8 cellular contexts compared by ENCODE assay signal in genomic region chr6:3410385-3411360, GRCh38. TPM values are rescaled to one million over a fixed set of nuclear protein-coding genes. Genes with fewer than 3 reads are reported as not detected.
DNase-seq lines count a peak whose midpoint lies in the region; TF ChIP-seq lines count a peak whose summit lies in the region.

No MANE protein-coding gene starts in this region.

- H3K9ac ChIP-seq in Karpas-422 (ENCODE audit: low read length) (no peak overlapping the region), smooth muscle cell (ENCODE audit: low read depth) (no peak overlapping the region)

- peak; percentile 57 for DNase-seq in DMS 273 treated with DMSO at 0.1 percent for 48 hours (lab: John Stamatoyannopoulos, UW)
- peak; percentile 92 for DNase-seq in Karpas-422
- DNase-seq in SW480 (ENCODE audit: low spot score): peak; percentile 16
- DNase-seq in adrenal gland: peak; percentile 28 to 75 (median 60)
- peak; percentile 51 for DNase-seq in hepatic stellate cell (ENCODE audit: low spot score)
- peak; percentile 1 for DNase-seq in smooth muscle cell (lab: John Stamatoyannopoulos, UW; ENCODE audit: unreplicated experiment)
- DNase-seq in posterior vena cava (ENCODE audit: low spot score): no peak
- no peak for DNase-seq in GOT3 (lab: John Stamatoyannopoulos, UW)

- H3K9me3 ChIP-seq in Karpas-422 (ENCODE audit: low read length): no peaks in the 10 kb centered on the region
- H3K9me3 ChIP-seq in adrenal gland (replicated peaks in 1 of 3): no peaks in the 10 kb centered on the region
- H3K9me3 ChIP-seq in smooth muscle cell (replicated peaks; ENCODE audit: low read depth): no peaks in the 10 kb centered on the region

- H3K27me3 ChIP-seq in Karpas-422 (ENCODE audit: low read length) (no peaks in the 10 kb centered on the region), adrenal gland (no peaks in the 10 kb centered on the region), smooth muscle cell (ENCODE audit: low read depth) (no peaks in the 10 kb centered on the region)

- H3K4me2 ChIP-seq in Karpas-422 (ENCODE audit: low read depth, low read length, poor library complexity, severe bottlenecking) (no peak overlapping the region), smooth muscle cell (no peak overlapping the region)

- TF ChIP-seq CTCF in adrenal gland (IDR thresholded peaks at IDR 0.05) (peak; percentile 42 to 71 (median 64)), smooth muscle cell (IDR thresholded peaks at IDR 0.05; ENCODE audit: borderline replicate concordance, insufficient read depth, poor library complexity, severe bottlenecking) (peak; percentile 81)

- no peak for TF ChIP-seq POLR2A in adrenal gland (IDR thresholded peaks at IDR 0.05)

- no peaks in the 10 kb centered on the region for H3K9me2 ChIP-seq in Karpas-422 (replicated peaks; ENCODE audit: insufficient read depth, low read length)

- H3K4me3 ChIP-seq in Karpas-422 (ENCODE audit: low read length) (no peak overlapping the region), adrenal gland (no peak overlapping the region), smooth muscle cell (no peak overlapping the region)

- WGBS in adrenal gland, 4 donors: 59 to 70% (median 66%) methylated on average over 15 of the region's 15 CpGs
- WGBS in smooth muscle cell (ENCODE audit: low lambda C conversion rate): 47% methylated on average over 15 of the region's 15 CpGs

- H3K79me2 ChIP-seq in Karpas-422 (ENCODE audit: low read length): no peaks in the 10 kb centered on the region
- H3K79me2 ChIP-seq in smooth muscle cell (ENCODE audit: low read depth): no peaks in the 10 kb centered on the region

- H4K20me1 ChIP-seq in Karpas-422 (ENCODE audit: insufficient read depth, low read depth, low read length) (no peaks in the 10 kb centered on the region), smooth muscle cell (ENCODE audit: low read depth) (no peaks in the 10 kb centered on the region)

- H2AFZ ChIP-seq in Karpas-422 (ENCODE audit: low read length) (no peak overlapping the region), smooth muscle cell (ENCODE audit: low read depth) (no peak overlapping the region)

- H3F3A ChIP-seq in smooth muscle cell (ENCODE audit: low read depth): no peaks in the 10 kb centered on the region

- H3K27ac ChIP-seq in Karpas-422 (ENCODE audit: low read length) (no peak overlapping the region), adrenal gland (no peak overlapping the region), smooth muscle cell (ENCODE audit: low read depth) (no peak overlapping the region)

- H3K4me1 ChIP-seq in Karpas-422 (ENCODE audit: low read length): no peaks in the 10 kb centered on the region
- no peaks in the 10 kb centered on the region for H3K4me1 ChIP-seq in adrenal gland (replicated peaks in 1 of 2)
- H3K4me1 ChIP-seq in smooth muscle cell (ENCODE audit: low read depth): peaks cover 8% of the 10 kb centered on the region

- intact Hi-C loops in adrenal gland (cut with DNase I) (loop anchor here in 1 of 2 donors (10.0 kb wide), 1 partner anchor 324 kb away; no protein-coding TSS in a partner anchor), posterior vena cava (cut with DNase I) (no loop called here)

- H3K36me3 ChIP-seq in Karpas-422 (ENCODE audit: insufficient read depth, low read length) (no peaks in the 10 kb centered on the region), adrenal gland (replicated peaks in 1 of 2) (no peaks in the 10 kb centered on the region), smooth muscle cell (ENCODE audit: low read depth) (no peaks in the 10 kb centered on the region)

RNA-seq across cellular contexts. Expression of gene SLC22A23, which starts 46.2 kb away (rescaled TPM):
- not detected in 2 replicates for total RNA-seq in Karpas-422 (2014; rRNA removed; shearing (Covaris generic); ENCODE audit: low replicate concordance)
- total RNA-seq in adrenal gland (10 to 100 TPM in 3 of 8 donors, 1 to 10 TPM in 5; 4.0 to 18.5 (median 7.1) TPM), smooth muscle cell (3.6 and 3.8 TPM in 2 replicates), posterior vena cava (1 to 10 TPM; 5.2 to 5.6 TPM)
- polyA plus RNA-seq in adrenal gland (1 to 10 TPM; 2.3 to 2.7 (median 2.5) TPM), smooth muscle cell (1.6 and 2.7 TPM in 2 replicates)

Comparison
In these comparisons a context has a peak if more than half of its experiments do, and no peak if none do; other contexts are left out.
1. DNase-seq: peak in DMS 273 treated with DMSO at 0.1 percent for 48 hours (single experiment), Karpas-422 (single experiment), SW480 (single experiment), adrenal gland (7 of 7), hepatic stellate cell (single experiment) and smooth muscle cell (single experiment); none in posterior vena cava (single experiment) and GOT3 (single experiment).